In genomic region chr9:19946446-19947109, GRCh38 we compare ENCODE assay signal across 8 cellular contexts.
DNase-seq lines count a peak whose midpoint lies in the region; ATAC-seq and TF ChIP-seq lines count a peak whose summit lies in the region.

No MANE protein-coding gene starts in this region.

- no peaks in the 10 kb centered on the region for H3K9me3 Mint-ChIP-seq in T-helper 2 cell treated with Interferon-gamma antibody and Interleukin-4, amounts not matched to agents 5 μg/mL and 100 μg/mL, for 36 hours

- peak; percentile 66 for ATAC-seq in stimulated activated naive CD8-positive, alpha-beta T cell treated with anti-CD3 and anti-CD28 coated beads, Interleukin-15, Interleukin-2, amounts not matched to agents 100 U/mL and 50 U/mL, for 24 hours

- in situ Hi-C loops in GM13977 (cut with MboI; ENCODE audit: low pct_unique_long_range_greater_than_20kb, low sequenced_read_pairs, unreplicated experiment), result loop anchor here (25.0 kb wide), 1 partner anchor 391 kb away; no protein-coding TSS in a partner anchor

- H3K4me3 Mint-ChIP-seq in T-helper 2 cell treated with Interferon-gamma antibody and Interleukin-4, amounts not matched to agents 5 μg/mL and 100 μg/mL, for 36 hours, result no peak overlapping the region

- no peak overlapping the region for H3K27ac Mint-ChIP-seq in T-helper 2 cell treated with Interferon-gamma antibody and Interleukin-4, amounts not matched to agents 5 μg/mL and 100 μg/mL, for 36 hours

- peak; percentile 20 for DNase-seq in A172 (ENCODE audit: low spot score)
- no peak for DNase-seq in GM13977 (ENCODE audit: low spot score)
- DNase-seq in NAMALWA (ENCODE audit: low spot score), result peak; percentile 26
- peak; percentile 51 for DNase-seq in dermis blood vessel endothelial cell
- DNase-seq in stimulated activated naive CD8-positive, alpha-beta T cell treated with anti-CD3 and anti-CD28 coated beads, Interleukin-15, Interleukin-2, amounts not matched to agents 100 U/mL and 50 U/mL, for 24 hours, result no peak
- DNase-seq in 8988T, result no peak
- no peak for DNase-seq in T-helper 2 cell treated with Interferon-gamma antibody and Interleukin-4, amounts not matched to agents 5 μg/mL and 100 μg/mL, for 36 hours (ENCODE audit: low spot score)
- DNase-seq in NCI-H1930 (lab: John Stamatoyannopoulos, UW), result no peak

- peaks cover 24% of the 10 kb centered on the region for H3K27me3 Mint-ChIP-seq in T-helper 2 cell treated with Interferon-gamma antibody and Interleukin-4, amounts not matched to agents 5 μg/mL and 100 μg/mL, for 36 hours (ENCODE audit: low read depth)

- peak; percentile 43 for TF ChIP-seq CTCF in GM13977 (IDR thresholded peaks at IDR 0.05; ENCODE audit: extremely low read depth, insufficient read depth, missing control alignments)

- no peaks in the 10 kb centered on the region for H3K36me3 Mint-ChIP-seq in T-helper 2 cell treated with Interferon-gamma antibody and Interleukin-4, amounts not matched to agents 5 μg/mL and 100 μg/mL, for 36 hours (ENCODE audit: low read depth)

- H3K4me1 Mint-ChIP-seq in T-helper 2 cell treated with Interferon-gamma antibody and Interleukin-4, amounts not matched to agents 5 μg/mL and 100 μg/mL, for 36 hours (ENCODE audit: low read depth), result peaks cover 8% of the 10 kb centered on the region

Comparison
In these comparisons a context has a peak if more than half of its experiments do, and no peak if none do; other contexts are left out.
1. DNase-seq: peak in A172 (single experiment), NAMALWA (single experiment) and dermis blood vessel endothelial cell (single experiment); none in GM13977 (single experiment), stimulated activated naive CD8-positive, alpha-beta T cell treated with anti-CD3 and anti-CD28 coated beads, Interleukin-15, Interleukin-2, amounts not matched to agents 100 U/mL and 50 U/mL, for 24 hours (single experiment), 8988T (single experiment), T-helper 2 cell treated with Interferon-gamma antibody and Interleukin-4, amounts not matched to agents 5 μg/mL and 100 μg/mL, for 36 hours (single experiment) and NCI-H1930 (0 of 2).